In the genomic region with DNA sequence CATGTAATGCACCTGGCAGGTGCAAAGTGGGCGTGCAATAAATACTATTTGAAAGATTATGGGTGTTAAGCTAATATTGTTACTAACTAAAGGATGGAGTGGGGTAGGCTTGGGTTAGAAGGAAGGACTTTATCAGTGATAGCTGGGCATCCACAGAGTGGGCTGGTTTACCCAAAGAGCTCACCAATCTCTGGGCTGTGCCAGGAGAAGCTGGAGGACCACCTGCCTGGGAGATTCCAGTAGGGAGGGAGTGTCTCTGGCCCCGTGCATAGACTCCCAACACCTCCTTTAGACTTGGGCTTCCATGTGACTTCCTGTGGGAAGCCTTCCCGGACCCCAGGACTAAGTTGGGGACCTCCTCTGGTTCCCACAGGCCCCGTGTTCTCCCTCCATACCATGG, we compare ENCODE assay signal across 9 cellular contexts. TPM values are rescaled to one million over a fixed set of nuclear protein-coding genes. Genes with fewer than 3 reads are reported as not detected.
DNase-seq lines count a peak whose midpoint lies in the region; ATAC-seq and TF ChIP-seq lines count a peak whose summit lies in the region.
"Had no signal": no experiment of that assay in that cellular context is flagged by ENCODE, and none has a peak within 500 bp of the region (broad histone marks: within the 10 kb centered on the region; RNA-seq: fewer than 3 reads in every experiment).

No MANE protein-coding gene starts in this region.

- DNase-seq in H7, result peak; percentile 63
- DNase-seq in SK-N-MC (ENCODE audit: low read depth, low spot score), result no peak
- DNase-seq in naive thymus-derived CD4-positive, alpha-beta T cell, result no peak
- no peak for DNase-seq in erythroblast (lab: John Stamatoyannopoulos, UW)
- DNase-seq in SKM-1 (lab: John Stamatoyannopoulos, UW; ENCODE audit: unreplicated experiment), result no peak
- DNase-seq: activated CD4-positive, CD25-positive, alpha-beta regulatory T cell treated with anti-CD3 and anti-CD28 coated beads, Interleukin-2, amount 50 U/mL, for 72 hours had no signal

- peak overlapping the region in 9 of 10 donors; percentile 14 to 74 (median 51) for H3K4me3 Mint-ChIP-seq in naive thymus-derived CD4-positive, alpha-beta T cell

- H3K27ac ChIP-seq in SK-N-MC, result peak overlapping the region; percentile 93
- H3K27ac ChIP-seq in naive thymus-derived CD4-positive, alpha-beta T cell (ENCODE audit: low read depth, low read length), result peak overlapping the region; percentile 43
- H3K27ac ChIP-seq: testis had no signal

- peaks cover 39% of the 10 kb centered on the region for H3K27me3 ChIP-seq in H7 (ENCODE audit: control insufficient read depth, insufficient read depth, low read length)
- no peaks in the 10 kb centered on the region for H3K27me3 ChIP-seq in naive thymus-derived CD4-positive, alpha-beta T cell (ENCODE audit: control insufficient read depth in 2 of 2, insufficient read depth in 2 of 2, low read length in 2 of 2)
- H3K27me3 ChIP-seq: ascending aorta, testis had no signal

- no peaks in the 10 kb centered on the region for H3K36me3 Mint-ChIP-seq in naive thymus-derived CD4-positive, alpha-beta T cell

- H3K4me3 ChIP-seq in H7 (ENCODE audit: insufficient read depth, low read depth, low read length), result no peak overlapping the region
- peak overlapping the region; percentile 71 for H3K4me3 ChIP-seq in SK-N-MC
- no peak overlapping the region for H3K4me3 ChIP-seq in naive thymus-derived CD4-positive, alpha-beta T cell (ENCODE audit: low read length)

- peaks cover 10 to 12% of the 10 kb centered on the region in 2 donors for H3K4me1 ChIP-seq in naive thymus-derived CD4-positive, alpha-beta T cell (ENCODE audit: control insufficient read depth in 2 of 2, insufficient read depth in 2 of 2, low read length in 2 of 2)

- CTCF ChIA-PET in naive thymus-derived CD4-positive, alpha-beta T cell (lab: Charles Lee), result interaction anchor here (0.6 kb wide), 1 partner anchor 129 kb away, joined by 3 read pairs; no protein-coding TSS in a partner anchor

- peak overlapping the region in 4 of 9 donors; percentile 15 to 61 (median 47) for H3K27ac Mint-ChIP-seq in naive thymus-derived CD4-positive, alpha-beta T cell

- peaks cover 5 to 27% (median 10%) of the 10 kb centered on the region in 7 donors for H3K4me1 Mint-ChIP-seq in naive thymus-derived CD4-positive, alpha-beta T cell

- no peaks in the 10 kb centered on the region for H3K9me3 ChIP-seq in SK-N-MC (ENCODE audit: low read depth, low read length)
- H3K9me3 ChIP-seq in naive thymus-derived CD4-positive, alpha-beta T cell (ENCODE audit: control insufficient read depth in 2 of 3, low read length in 3 of 3), result no peaks in the 10 kb centered on the region
- H3K9me3 ChIP-seq: ascending aorta, testis had no signal

- no peaks in the 10 kb centered on the region for H3K27me3 Mint-ChIP-seq in naive thymus-derived CD4-positive, alpha-beta T cell

- POLR2A ChIA-PET in naive thymus-derived CD4-positive, alpha-beta T cell (lab: Charles Lee), result interaction anchor here (0.6 to 0.7 kb wide), 3 partner anchors 90 to 710 kb away, joined by 3 to 4 read pairs (median 3); a partner anchor contains a TSS

- ATAC-seq in naive thymus-derived CD4-positive, alpha-beta T cell, result no peak
- ATAC-seq in GM18505 (IDR thresholded peaks at IDR 0.05; ENCODE audit: unreplicated experiment), result no peak

- H3K9me3 Mint-ChIP-seq in naive thymus-derived CD4-positive, alpha-beta T cell, result no peaks in the 10 kb centered on the region

- intact Hi-C loops in naive thymus-derived CD4-positive, alpha-beta T cell (cut with micrococcal nuclease), result loop anchor here in 1 of 2 donors (10.0 kb wide), 1 partner anchor 519 kb away; a partner anchor contains a TSS

- no peak for TF ChIP-seq POLR2A in erythroblast (IDR thresholded peaks at IDR 0.05; ENCODE audit: low read length)
- no peak for TF ChIP-seq POLR2A in GM18505 (IDR thresholded peaks at IDR 0.05; ENCODE audit: borderline replicate concordance, extremely low read depth, insufficient read depth, insufficient read length)

- H3K36me3 ChIP-seq in H7 (replicated peaks; ENCODE audit: control insufficient read depth, insufficient read depth, low read length) (no peaks in the 10 kb centered on the region), SK-N-MC (ENCODE audit: insufficient read depth, low read length) (no peaks in the 10 kb centered on the region)
- no peaks in the 10 kb centered on the region for H3K36me3 ChIP-seq in naive thymus-derived CD4-positive, alpha-beta T cell (ENCODE audit: control insufficient read depth in 2 of 3, insufficient read depth in 3 of 3, low read length in 3 of 3)
- H3K36me3 ChIP-seq: ascending aorta had no signal

- peak overlapping the region; percentile 84 for H3K9ac ChIP-seq in SK-N-MC (ENCODE audit: insufficient read length)

RNA-seq across cellular contexts. Expression of a gene that starts 5.6 kb away (rescaled TPM):
- total RNA-seq in H7 (2014; rRNA removed; shearing (Covaris generic)), result 74.3 and 99.6 TPM in 2 replicates
- 10 to 100 TPM; 32.3 to 72.4 (median 47.5) TPM for total RNA-seq in naive thymus-derived CD4-positive, alpha-beta T cell
- polyA plus RNA-seq in naive thymus-derived CD4-positive, alpha-beta T cell, result 10 to 100 TPM; 49.9 to 50.0 TPM

RNA-seq across cellular contexts. Expression of a gene that starts 25.2 kb away (rescaled TPM):
- 26.2 and 39.0 TPM in 2 replicates for total RNA-seq in H7 (2014; rRNA removed; shearing (Covaris generic))
- total RNA-seq in naive thymus-derived CD4-positive, alpha-beta T cell, result 10 to 100 TPM in 4 of 5 experiments, 1 to 10 TPM in 1; 6.4 to 20.1 (median 12.1) TPM
- 1 to 10 TPM; 6.1 to 7.3 TPM for polyA plus RNA-seq in naive thymus-derived CD4-positive, alpha-beta T cell

RNA-seq across cellular contexts. Expression of a gene that starts 42.9 kb away (rescaled TPM):
- total RNA-seq in H7 (2014; rRNA removed; shearing (Covaris generic)), result 45.9 and 55.3 TPM in 2 replicates
- total RNA-seq in naive thymus-derived CD4-positive, alpha-beta T cell, result 10 to 100 TPM; 32.9 to 47.2 (median 42.4) TPM
- polyA plus RNA-seq in naive thymus-derived CD4-positive, alpha-beta T cell, result 10 to 100 TPM; 29.6 to 30.3 TPM

RNA-seq across cellular contexts. Expression of a gene that starts 43.3 kb away (rescaled TPM):
- total RNA-seq in H7 (2014; rRNA removed; shearing (Covaris generic)), result 35.5 and 51.9 TPM in 2 replicates
- 10 to 100 TPM; 11.5 to 27.2 (median 21.6) TPM for total RNA-seq in naive thymus-derived CD4-positive, alpha-beta T cell
- polyA plus RNA-seq in naive thymus-derived CD4-positive, alpha-beta T cell, result 10 to 100 TPM; 19.8 to 26.3 TPM

RNA-seq across cellular contexts. Expression of a gene that starts 55.1 kb away (rescaled TPM):
- total RNA-seq in H7 (2014; rRNA removed; shearing (Covaris generic)), result 12.6 and 15.5 TPM in 2 replicates
- total RNA-seq in naive thymus-derived CD4-positive, alpha-beta T cell, result 1 to 10 TPM in 1 of 5 experiments, under 1 TPM in 4; 0.19 to 2.2 (median 0.77) TPM
- under 1 TPM; 0.15 to 0.54 TPM for polyA plus RNA-seq in naive thymus-derived CD4-positive, alpha-beta T cell
